17 cellular contexts compared by ENCODE assay signal in the genomic region with DNA sequence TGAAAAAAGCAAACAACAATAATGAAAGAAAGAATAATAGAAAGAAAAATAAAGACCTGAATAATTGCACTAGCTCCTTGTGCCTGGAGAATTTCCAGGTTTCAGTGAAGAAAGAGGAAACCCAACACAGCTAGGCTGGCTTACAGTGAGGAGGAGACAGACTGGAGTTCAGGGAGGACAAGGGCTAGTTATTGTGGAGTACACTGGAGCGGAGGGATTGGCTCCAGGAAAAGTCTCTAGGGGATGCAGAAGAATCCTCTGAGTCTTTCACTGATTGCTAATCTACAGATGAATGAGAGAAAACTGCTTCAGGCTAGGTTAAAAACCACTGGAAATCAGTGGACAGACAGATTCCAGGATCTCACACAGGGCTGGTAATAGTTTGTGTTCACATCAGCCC.
DNase-seq lines count a peak whose midpoint lies in the region; ATAC-seq and TF ChIP-seq lines count a peak whose summit lies in the region.
"Had no signal": no experiment of that assay in that cellular context is flagged by ENCODE, and none has a peak within 500 bp of the region (broad histone marks: within the 10 kb centered on the region; RNA-seq: fewer than 3 reads in every experiment).

No MANE protein-coding gene starts in this region.

- in situ Hi-C loops in HAP-1 (cut with MboI; ENCODE audit: low sequenced_read_pairs), result no loop called here

- no peak for TF ChIP-seq EP300 in esophagus muscularis mucosa (IDR thresholded peaks at IDR 0.05)

- no peak for ATAC-seq in esophagus mucosa
- ATAC-seq in activated T-cell treated with anti-CD3 and anti-CD28 coated beads, Interleukin-2, amount 50 U/mL, for 72 hours (replicated peaks in 1 of 2), result no peak
- ATAC-seq in HG03469 (IDR thresholded peaks at IDR 0.05; ENCODE audit: unreplicated experiment), result no peak
- ATAC-seq: activated naive CD8-positive, alpha-beta T cell treated with anti-CD3 and anti-CD28 coated beads, Interleukin-2, amount 50 U/mL, for 24 hours had no signal

- H3K4me3 Mint-ChIP-seq in nephron progenitor cell, result no peak overlapping the region
- no peak overlapping the region for H3K4me3 Mint-ChIP-seq in activated T-cell treated with anti-CD3 and anti-CD28 coated beads, Interleukin-2, amount 50 U/mL, for 72 hours
- H3K4me3 Mint-ChIP-seq: activated B cell treated with CpG ODN at 0.5 μM for 24 hours; activated naive CD8-positive, alpha-beta T cell treated with anti-CD3 and anti-CD28 coated beads, Interleukin-2, amount 50 U/mL, for 24 hours had no signal

- peak overlapping the region in 1 of 4 donors; percentile 6 for H3K27ac ChIP-seq in esophagus muscularis mucosa (replicated peaks in 1 of 4)

- TF ChIP-seq CTCF in AG10803 (conservative IDR thresholded peaks at IDR 0.05; ENCODE audit: low read length), result no peak
- TF ChIP-seq CTCF in nephron progenitor cell (IDR thresholded peaks at IDR 0.05), result no peak
- no peak for TF ChIP-seq CTCF in esophagus muscularis mucosa (IDR thresholded peaks at IDR 0.05)

- H3K36me3 Mint-ChIP-seq in nephron progenitor cell (ENCODE audit: low read depth), result no peaks in the 10 kb centered on the region
- no peaks in the 10 kb centered on the region for H3K36me3 Mint-ChIP-seq in activated T-cell treated with anti-CD3 and anti-CD28 coated beads, Interleukin-2, amount 50 U/mL, for 72 hours (ENCODE audit: insufficient read depth in 2 of 2)

- H3K36me3 ChIP-seq in HAP-1 (replicated peaks) (no peaks in the 10 kb centered on the region), esophagus muscularis mucosa (no peaks in the 10 kb centered on the region)

- H3K9me3 Mint-ChIP-seq in nephron progenitor cell, result no peaks in the 10 kb centered on the region
- H3K9me3 Mint-ChIP-seq in activated T-cell treated with anti-CD3 and anti-CD28 coated beads, Interleukin-2, amount 50 U/mL, for 72 hours, result no peaks in the 10 kb centered on the region
- H3K9me3 Mint-ChIP-seq: activated B cell treated with CpG ODN at 0.5 μM for 24 hours; activated naive CD8-positive, alpha-beta T cell treated with anti-CD3 and anti-CD28 coated beads, Interleukin-2, amount 50 U/mL, for 24 hours; activated T-helper 2 cell treated with anti-CD3 and anti-CD28 coated beads, Interferon-gamma antibody, Interleukin-2, Interleukin-4, amounts not matched to agents 10 μg/mL and 5 μg/mL and 100 μg/mL, durations not matched to agents 14 hours and 24 hours and 36 hours had no signal

- no peak for TF ChIP-seq POLR2A in esophagus muscularis mucosa (IDR thresholded peaks at IDR 0.05; ENCODE audit: low read depth)

- H3K27me3 ChIP-seq in HAP-1 (ENCODE audit: low read depth) (peaks cover 6% of the 10 kb centered on the region), esophagus muscularis mucosa (no peaks in the 10 kb centered on the region)

- intact Hi-C loops in esophagus muscularis mucosa (cut with DNase I), result no loop called here

- no peaks in the 10 kb centered on the region for H3K27me3 Mint-ChIP-seq in nephron progenitor cell (ENCODE audit: low read depth, poor library complexity)
- H3K27me3 Mint-ChIP-seq in activated T-cell treated with anti-CD3 and anti-CD28 coated beads, Interleukin-2, amount 50 U/mL, for 72 hours (ENCODE audit: low read depth), result peaks cover 6% of the 10 kb centered on the region

- peaks cover 6% of the 10 kb centered on the region for H3K4me1 Mint-ChIP-seq in nephron progenitor cell
- peaks cover 10% of the 10 kb centered on the region for H3K4me1 Mint-ChIP-seq in activated T-cell treated with anti-CD3 and anti-CD28 coated beads, Interleukin-2, amount 50 U/mL, for 72 hours (ENCODE audit: low read depth)

- H3K9me3 ChIP-seq in HAP-1 (no peaks in the 10 kb centered on the region), esophagus muscularis mucosa (no peaks in the 10 kb centered on the region)

- H3K4me3 ChIP-seq in AG10803 (ENCODE audit: low read length), result no peak overlapping the region
- no peak overlapping the region for H3K4me3 ChIP-seq in HAP-1
- no peak overlapping the region for H3K4me3 ChIP-seq in esophagus muscularis mucosa

- peak overlapping the region; percentile 56 for H3K27ac Mint-ChIP-seq in nephron progenitor cell
- H3K27ac Mint-ChIP-seq in activated T-cell treated with anti-CD3 and anti-CD28 coated beads, Interleukin-2, amount 50 U/mL, for 72 hours, result no peak overlapping the region
- H3K27ac Mint-ChIP-seq: activated B cell treated with CpG ODN at 0.5 μM for 24 hours; activated naive CD8-positive, alpha-beta T cell treated with anti-CD3 and anti-CD28 coated beads, Interleukin-2, amount 50 U/mL, for 24 hours; activated T-helper 2 cell treated with anti-CD3 and anti-CD28 coated beads, Interferon-gamma antibody, Interleukin-2, Interleukin-4, amounts not matched to agents 10 μg/mL and 5 μg/mL and 100 μg/mL, durations not matched to agents 14 hours and 24 hours and 36 hours had no signal

- DNase-seq in AG10803 (ENCODE audit: low read depth) (peak; percentile 52), HAP-1 (ENCODE audit: low spot score in 2 of 2) (peak; percentile 65 to 90), fibroblast of gingiva (ENCODE audit: low read depth) (peak; percentile 84), nephron progenitor cell (no peak), esophagus muscularis mucosa (ENCODE audit: extremely low spot score) (no peak)
- DNase-seq in activated T-cell treated with anti-CD3 and anti-CD28 coated beads, Interleukin-2, amount 50 U/mL, for 72 hours, result no peak
- DNase-seq: activated B cell treated with CpG ODN at 0.5 μM for 24 hours; activated naive CD8-positive, alpha-beta T cell treated with anti-CD3 and anti-CD28 coated beads, Interleukin-2, amount 50 U/mL, for 24 hours; caudate nucleus; KBM-7; NCI-H2029; NCI-H510A treated with DMSO at 0.1 percent for 48 hours; SHP77; stimulated activated CD8-positive, alpha-beta memory T cell treated with anti-CD3 and anti-CD28 coated beads, Interleukin-4, amount 100 ng/mL, for 48 hours had no signal

- H3K4me1 ChIP-seq in HAP-1 (peaks cover 24% of the 10 kb centered on the region), esophagus muscularis mucosa (peaks cover 4 to 33% (median 22%) of the 10 kb centered on the region in 4 donors)

- 55% methylated on average over 1 of the region's 1 CpG for WGBS in esophagus muscularis mucosa

Comparison
In these comparisons a context has a peak if more than half of its experiments do, and no peak if none do; other contexts are left out.
1. DNase-seq: peak in AG10803 (single experiment), HAP-1 (2 of 2) and fibroblast of gingiva (single experiment); none in nephron progenitor cell (single experiment), activated T-cell treated with anti-CD3 and anti-CD28 coated beads, Interleukin-2, amount 50 U/mL, for 72 hours (0 of 2) and esophagus muscularis mucosa (single experiment).